Comparison of ENCODE assay signal across 8 cellular contexts in the genomic region with DNA sequence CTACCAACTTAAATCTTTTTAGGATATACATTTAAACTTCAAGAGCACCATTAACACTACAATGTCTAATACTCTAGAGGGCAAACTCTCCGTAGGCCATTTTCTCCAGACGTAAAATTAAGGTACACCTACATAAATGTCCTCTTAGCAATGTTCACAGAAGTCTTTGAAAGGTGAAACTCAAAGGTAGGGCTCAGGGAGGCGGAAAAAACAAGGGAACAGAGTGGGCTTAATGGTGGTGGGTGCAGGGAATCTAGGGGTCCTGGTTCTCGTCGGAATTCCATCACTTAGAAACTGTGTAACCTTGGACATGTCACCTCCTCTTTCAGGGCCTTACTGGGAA. TPM values are rescaled to one million over a fixed set of nuclear protein-coding genes. Genes with fewer than 3 reads are reported as not detected.
DNase-seq lines count a peak whose midpoint lies in the region; ATAC-seq and TF ChIP-seq lines count a peak whose summit lies in the region.

No MANE protein-coding gene starts in this region.

- H3K27me3 ChIP-seq in ascending aorta (no peaks in the 10 kb centered on the region), right lobe of liver (no peaks in the 10 kb centered on the region), upper lobe of left lung (no peaks in the 10 kb centered on the region)

- peak; percentile 6 for ATAC-seq in GM18867 (IDR thresholded peaks at IDR 0.05; ENCODE audit: unreplicated experiment)
- peak; percentile 3 for ATAC-seq in HG03354 (IDR thresholded peaks at IDR 0.05; ENCODE audit: poor library complexity, severe bottlenecking, unreplicated experiment)
- ATAC-seq in right lobe of liver, result no peak
- ATAC-seq in upper lobe of left lung (ENCODE audit: low FRiP score in 2 of 2), result peak in 1 of 2 donors; percentile 1

- WGBS in right lobe of liver (ENCODE audit: insufficient coverage, low coverage, low lambda C conversion rate, missing lambda C conversion rate), result 3% methylated on average over 5 of the region's 5 CpGs
- 5 to 6% methylated on average over 5 of the region's 5 CpGs for WGBS in upper lobe of left lung, 2 donors

- H3K36me3 ChIP-seq in ascending aorta, result no peaks in the 10 kb centered on the region
- no peaks in the 10 kb centered on the region for H3K36me3 ChIP-seq in right lobe of liver
- H3K36me3 ChIP-seq in upper lobe of left lung, result peaks cover 0 to 2% (median under 1%) of the 10 kb centered on the region in 4 donors

- TF ChIP-seq POLR2A in right lobe of liver (IDR thresholded peaks at IDR 0.05) (no peak), upper lobe of left lung (IDR thresholded peaks at IDR 0.05) (no peak)

- H3K9me3 ChIP-seq in ascending aorta (no peaks in the 10 kb centered on the region), right lobe of liver (no peaks in the 10 kb centered on the region), upper lobe of left lung (no peaks in the 10 kb centered on the region)

- peak overlapping the region; percentile 94 to 95 for H3K27ac ChIP-seq in ascending aorta
- H3K27ac ChIP-seq in right lobe of liver, result peak overlapping the region; percentile 85 to 96 (median 95)
- H3K27ac ChIP-seq in upper lobe of left lung, result peak overlapping the region; percentile 91 to 99 (median 96)

- TF ChIP-seq CTCF in ascending aorta (IDR thresholded peaks at IDR 0.05) (no peak), right lobe of liver (IDR thresholded peaks at IDR 0.05) (no peak), upper lobe of left lung (IDR thresholded peaks at IDR 0.05) (no peak)

- no peak for TF ChIP-seq EP300 in upper lobe of left lung (IDR thresholded peaks at IDR 0.05)

- intact Hi-C loops in ascending aorta (cut with DNase I) (loop anchor here (2.0 to 10.0 kb wide), 2 partner anchors 208 to 388 kb away; partner anchors contain the start of gene GMCL1), right lobe of liver (cut with DNase I) (no loop called here)

- peak overlapping the region; percentile 81 to 92 for H3K4me3 ChIP-seq in ascending aorta
- peak overlapping the region; percentile 82 to 96 (median 92) for H3K4me3 ChIP-seq in right lobe of liver
- peak overlapping the region; percentile 63 to 91 (median 86) for H3K4me3 ChIP-seq in upper lobe of left lung

- DNase-seq in ascending aorta (ENCODE audit: low spot score in 2 of 2), result no peak
- DNase-seq in right lobe of liver, result no peak
- no peak for DNase-seq in upper lobe of left lung
- no peak for DNase-seq in foreskin melanocyte
- DNase-seq in COLO668 (lab: John Stamatoyannopoulos, UW; ENCODE audit: unreplicated experiment), result no peak
- no peak for DNase-seq in activated CD4-positive, CD25-positive, alpha-beta regulatory T cell treated with anti-CD3 and anti-CD28 coated beads, Interleukin-2, amount 50 U/mL, for 72 hours

- peaks cover 5 to 14% of the 10 kb centered on the region in 2 donors for H3K4me1 ChIP-seq in ascending aorta
- peaks cover 0 to 12% (median 2%) of the 10 kb centered on the region in 4 donors for H3K4me1 ChIP-seq in right lobe of liver
- peaks cover 11 to 24% (median 20%) of the 10 kb centered on the region in 4 donors for H3K4me1 ChIP-seq in upper lobe of left lung

RNA-seq across cellular contexts. Expression of gene NFU1, which starts 0.7 kb away (rescaled TPM):
- total RNA-seq in ascending aorta (49.4 TPM), right lobe of liver (10 to 100 TPM; 12.7 to 26.1 (median 23.5) TPM), upper lobe of left lung (10 to 100 TPM; 23.0 to 49.8 (median 38.6) TPM)

RNA-seq across cellular contexts. Expression of gene GFPT1, which starts 49.5 kb away (rescaled TPM):
- 25.7 TPM for total RNA-seq in ascending aorta
- total RNA-seq in right lobe of liver, result 10 to 100 TPM; 20.7 to 46.1 (median 30.5) TPM
- 10 to 100 TPM; 16.1 to 99.0 (median 38.5) TPM for total RNA-seq in upper lobe of left lung

Comparison
In these comparisons a context has a peak if more than half of its experiments do, and no peak if none do; other contexts are left out.
1. ATAC-seq: peak in GM18867 (single experiment) and HG03354 (single experiment); none in right lobe of liver (0 of 4).
2. Peak in every context shown above with its lines, with median percentiles within 50 percentile points of each other: H3K27ac ChIP-seq and H3K4me3 ChIP-seq.